ENCODE assay signal across 17 cellular contexts in the genomic region with DNA sequence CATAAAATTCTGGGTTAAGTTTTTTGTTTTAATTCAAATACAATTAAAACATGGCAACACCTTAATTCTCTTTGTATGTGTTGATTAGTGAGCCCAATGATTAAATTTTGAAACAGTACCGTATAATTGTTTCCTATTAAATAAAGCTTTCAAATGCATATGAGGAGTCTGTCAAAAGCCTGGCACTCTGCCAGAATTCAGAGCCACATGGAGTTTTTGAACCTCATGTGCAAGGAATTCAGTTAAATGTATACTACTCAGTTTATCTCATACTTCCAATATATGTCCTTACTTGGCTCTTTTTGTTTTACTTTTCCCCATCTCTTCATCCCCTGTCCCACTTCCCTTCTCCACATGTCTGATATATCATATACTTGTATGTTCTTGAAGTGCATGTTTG.
DNase-seq lines count a peak whose midpoint lies in the region; ATAC-seq and TF ChIP-seq lines count a peak whose summit lies in the region.
"Had no signal": no experiment of that assay in that cellular context is flagged by ENCODE, and none has a peak within 500 bp of the region (broad histone marks: within the 10 kb centered on the region; RNA-seq: fewer than 3 reads in every experiment).

No MANE protein-coding gene starts in this region.

- no peak overlapping the region for H3K4me3 ChIP-seq in SK-N-SH (ENCODE audit: low read depth in 2 of 2, low read length in 1 of 2)
- no peak overlapping the region for H3K4me3 ChIP-seq in GM23248
- H3K4me3 ChIP-seq in SJCRH30: no peak overlapping the region
- H3K4me3 ChIP-seq: lower lobe of right lung, stomach, transverse colon had no signal

- in situ Hi-C loops in GM23248 (cut with MboI): no loop called here

- H3K9me3 ChIP-seq in SK-N-SH (no peaks in the 10 kb centered on the region), GM23248 (ENCODE audit: low read depth) (no peaks in the 10 kb centered on the region), SJCRH30 (replicated peaks) (no peaks in the 10 kb centered on the region)
- H3K9me3 ChIP-seq: lower lobe of right lung, stomach, transverse colon had no signal

- H3K36me3 ChIP-seq in SK-N-SH (replicated peaks in 1 of 2; ENCODE audit: control insufficient read depth in 1 of 2, insufficient read depth in 2 of 2, low read length in 1 of 2) (no peaks in the 10 kb centered on the region), GM23248 (ENCODE audit: low read depth) (no peaks in the 10 kb centered on the region), SJCRH30 (no peaks in the 10 kb centered on the region)
- H3K36me3 ChIP-seq: lower lobe of right lung, stomach, transverse colon had no signal

- H3K4me2 ChIP-seq in SK-N-SH: no peak overlapping the region
- H3K4me2 ChIP-seq in GM23248 (ENCODE audit: unreplicated experiment): no peak overlapping the region

- H3K27me3 ChIP-seq in SK-N-SH (ENCODE audit: insufficient read depth): no peaks in the 10 kb centered on the region
- H3K27me3 ChIP-seq in GM23248 (replicated peaks; ENCODE audit: insufficient read depth): no peaks in the 10 kb centered on the region
- H3K27me3 ChIP-seq in SJCRH30: no peaks in the 10 kb centered on the region
- H3K27me3 ChIP-seq: stomach, transverse colon had no signal

- H2AFZ ChIP-seq in SK-N-SH (ENCODE audit: low read depth): no peak overlapping the region
- H2AFZ ChIP-seq in GM23248: no peak overlapping the region

- no peak for TF ChIP-seq RAD21 in SK-N-SH (IDR thresholded peaks at IDR 0.05; ENCODE audit: low read length)

- H3K9ac ChIP-seq in SK-N-SH (no peak overlapping the region), GM23248 (no peak overlapping the region)

- H3K79me2 ChIP-seq in SK-N-SH (ENCODE audit: insufficient read depth): no peaks in the 10 kb centered on the region
- no peaks in the 10 kb centered on the region for H3K79me2 ChIP-seq in GM23248 (ENCODE audit: insufficient read depth)

- H3F3A ChIP-seq in SK-N-SH (replicated peaks; ENCODE audit: insufficient read depth): peaks cover 15% of the 10 kb centered on the region
- H3F3A ChIP-seq in GM23248 (ENCODE audit: insufficient read depth): 0 out of 2 replicates have a peak, but pooled peaks cover 5% of the 10 kb centered on the region

- H3K4me1 ChIP-seq in SK-N-SH (ENCODE audit: control insufficient read depth in 1 of 2, insufficient read depth in 2 of 2, low read depth in 1 of 2, low read length in 1 of 2) (peaks cover 0 to 5% of the 10 kb centered on the region in 2 experiments; a peak in 2 of 4 replicates), GM23248 (ENCODE audit: insufficient read depth) (peaks cover 11% of the 10 kb centered on the region; the same call in 1 of the 2 replicates), SJCRH30 (peaks cover 10% of the 10 kb centered on the region)
- H3K4me1 ChIP-seq: lower lobe of right lung, stomach had no signal

- H4K20me1 ChIP-seq in SK-N-SH (ENCODE audit: insufficient read depth): no peaks in the 10 kb centered on the region
- no peaks in the 10 kb centered on the region for H4K20me1 ChIP-seq in GM23248 (ENCODE audit: insufficient read depth)

- TF ChIP-seq CTCF in SK-N-SH (IDR thresholded peaks at IDR 0.05): no peak

- no peak overlapping the region for H3K27ac ChIP-seq in SK-N-SH (ENCODE audit: low read depth in 2 of 2, low read length in 1 of 2)
- H3K27ac ChIP-seq in GM23248: no peak overlapping the region
- no peak overlapping the region for H3K27ac ChIP-seq in SJCRH30
- H3K27ac ChIP-seq: epithelial cell of prostate, lower lobe of right lung, stomach, transverse colon had no signal

- CTCF ChIA-PET in SK-N-SH (lab: Yijun Ruan, JAX): interaction anchor here (0.9 to 2.2 kb wide), 5 partner anchors 9 to 756 kb away, joined by 3 to 12 read pairs (median 4); no protein-coding TSS in a partner anchor

- no peak for TF ChIP-seq EP300 in SK-N-SH (IDR thresholded peaks at IDR 0.05; ENCODE audit: borderline replicate concordance in 1 of 2, low read depth in 1 of 2, low read length in 1 of 2)

- no peak for DNase-seq in SK-N-SH
- DNase-seq in GM23248: peak; percentile 8
- DNase-seq in SJCRH30: peak; percentile 19 to 53
- peak; percentile 15 to 32 for DNase-seq in lung microvascular endothelial cell (ENCODE audit: low read depth in 2 of 2)
- DNase-seq in activated T-cell treated with anti-CD3 and anti-CD28 coated beads, Interleukin-2, amount 50 U/mL, for 48 hours: no peak
- DNase-seq: activated CD4-positive, alpha-beta T cell treated with anti-CD3 and anti-CD28 coated beads for 4 hours; foreskin melanocyte; lower lobe of right lung; NCI-H1930; NCI-H524 treated with DMSO at 0.1 percent for 48 hours; stimulated activated CD4-positive, alpha-beta T cell treated with anti-CD3 and anti-CD28 coated beads, Interleukin-12 subunit alpha, Interleukin-12 subunit beta, amount 100 ng/mL, for 4 hours; stomach; T-helper 1 cell; transverse colon had no signal

- H3K9me2 ChIP-seq in SK-N-SH (no peaks in the 10 kb centered on the region), GM23248 (ENCODE audit: insufficient read depth) (no peaks in the 10 kb centered on the region)

- 47% methylated on average over 1 of the region's 1 CpG for WGBS in SK-N-SH (ENCODE audit: low lambda C conversion rate)
- 22 to 24% methylated on average over 1 of the region's 1 CpG for WGBS in GM23248 (ENCODE audit: low coverage in 1 of 2, low lambda C conversion rate in 2 of 2, missing lambda C conversion rate in 2 of 2), 2 experiments

- no peak; the same call in 1 of the 3 replicates for ATAC-seq in SK-N-SH treated with all-trans-retinoic acid at 6 μM for 48 hours
- ATAC-seq in HG03196 (IDR thresholded peaks at IDR 0.05; ENCODE audit: unreplicated experiment): no peak
- ATAC-seq: lower lobe of right lung had no signal

- POLR2A ChIA-PET in SK-N-SH (lab: Yijun Ruan, JAX): no interaction called here

TF ChIP-seq in SK-N-SH, 30 proteins besides CTCF, POLR2A, EP300 and RAD21:
- TF ChIP-seq CHD2 (IDR thresholded peaks at IDR 0.05; ENCODE audit: low read length, partially characterized antibody) (no peak), NFIC (IDR thresholded peaks at IDR 0.05; ENCODE audit: borderline replicate concordance) (peak; percentile 64)

TF ChIP-seq in SK-N-SH treated with all-trans-retinoic acid at 6 μM for 48 hours, 23 proteins besides CTCF, POLR2A, EP300 and RAD21:
- TF ChIP-seq GLIS3 (CRISPR knock-in tag; IDR thresholded peaks at IDR 0.05) (no peak), TSHZ2 (CRISPR knock-in tag; IDR thresholded peaks at IDR 0.05) (no peak), ISL1 (CRISPR knock-in tag; IDR thresholded peaks at IDR 0.05) (no peak), ARNTL (CRISPR knock-in tag; IDR thresholded peaks at IDR 0.05; ENCODE audit: borderline replicate concordance, low read depth) (no peak)
TF ChIP-seq in SK-N-SH treated with all-trans-retinoic acid at 6 μM for 48 hours: peak in this region for 0.

Comparison
In these comparisons a context has a peak if more than half of its experiments do, and no peak if none do; other contexts are left out.
1. DNase-seq: peak in GM23248 (single experiment), SJCRH30 (2 of 2) and lung microvascular endothelial cell (2 of 2); none in SK-N-SH (single experiment) and activated T-cell treated with anti-CD3 and anti-CD28 coated beads, Interleukin-2, amount 50 U/mL, for 48 hours (0 of 2).